In the genomic region with DNA sequence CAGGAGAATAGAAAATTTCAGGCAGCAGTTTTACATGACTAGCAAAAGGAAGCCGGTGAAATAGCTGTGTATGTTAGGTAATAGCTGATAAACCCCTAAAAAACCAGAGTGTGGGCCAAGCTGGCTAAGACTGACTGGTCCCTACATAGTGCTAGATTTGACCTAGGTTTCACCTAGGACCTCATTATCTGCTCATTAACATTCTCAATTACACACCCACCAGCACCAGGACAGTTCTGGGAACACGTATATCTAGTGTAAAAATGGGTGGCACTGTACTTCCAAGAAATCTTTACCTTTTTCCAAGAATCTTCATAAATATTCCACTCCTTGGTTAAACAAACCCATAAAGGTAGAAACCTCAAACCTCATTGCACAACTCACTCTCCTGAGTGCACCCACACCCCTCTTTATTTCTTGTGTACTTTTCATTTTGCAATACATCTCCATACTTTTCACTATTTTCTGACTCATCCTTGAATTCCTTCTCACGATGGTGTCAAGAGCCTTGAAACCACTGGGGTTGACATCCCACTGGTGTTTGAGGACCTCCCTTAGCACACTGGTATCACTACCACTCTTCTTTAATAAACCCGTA, we compare ENCODE assay signal across 10 cellular contexts.
"Had no signal": no experiment of that assay in that cellular context is flagged by ENCODE, and none has a peak within 500 bp of the region (broad histone marks: within the 10 kb centered on the region; RNA-seq: fewer than 3 reads in every experiment).

No MANE protein-coding gene starts in this region.

- DNase-seq: activated B cell treated with CpG ODN at 0.5 μM for 24 hours; activated CD4-positive, alpha-beta T cell treated with anti-CD3 and anti-CD28 coated beads, Interleukin-2, amount 10 ng/mL, durations not matched to agents 24 days and 14 days; activated naive CD4-positive, alpha-beta T cell treated with Interleukin-2 at 50 U/mL for 16 hours; dermis blood vessel endothelial cell; heart right ventricle; left ventricle myocardium superior; ovary; T-helper 17 cell; uterus had no signal

- H3K4me1 ChIP-seq: heart right ventricle, uterus had no signal

- H3K27ac ChIP-seq: heart right ventricle, ovary, skin epidermis, uterus had no signal

- ATAC-seq: heart right ventricle, left ventricle myocardium superior, T-helper 17 cell had no signal

- H3K27me3 ChIP-seq: heart right ventricle, ovary, uterus had no signal

- H3K4me3 ChIP-seq: heart right ventricle, ovary, skin epidermis, uterus had no signal

- H3K36me3 ChIP-seq: heart right ventricle, ovary, uterus had no signal

- H3K9me3 ChIP-seq: heart right ventricle, ovary, uterus had no signal
